26 cellular contexts compared by ENCODE assay signal in genomic region chr3:95134693-95135375, GRCh38.
DNase-seq lines count a peak whose midpoint lies in the region; ATAC-seq and TF ChIP-seq lines count a peak whose summit lies in the region.
"Had no signal": no experiment of that assay in that cellular context is flagged by ENCODE, and none has a peak within 500 bp of the region (broad histone marks: within the 10 kb centered on the region; RNA-seq: fewer than 3 reads in every experiment).

No MANE protein-coding gene starts in this region.

- H3K9ac ChIP-seq in neural progenitor cell, result no peak overlapping the region
- H3K9ac ChIP-seq: BLaER1 had no signal

- no peaks in the 10 kb centered on the region for H3K9me3 ChIP-seq in neural progenitor cell (ENCODE audit: low read depth)
- H3K9me3 ChIP-seq: BLaER1, Peyer's patch, transverse colon had no signal

- no peaks in the 10 kb centered on the region for H3K27me3 ChIP-seq in neural progenitor cell
- H3K27me3 ChIP-seq: BLaER1, Peyer's patch, transverse colon had no signal

- H4K20me1 ChIP-seq in neural progenitor cell (ENCODE audit: low read depth), result no peaks in the 10 kb centered on the region
- H4K20me1 ChIP-seq: BLaER1 had no signal

- no peaks in the 10 kb centered on the region for H3K36me3 Mint-ChIP-seq in neural progenitor cell
- H3K36me3 Mint-ChIP-seq: activated naive CD4-positive, alpha-beta T cell treated with anti-CD3 and anti-CD28 coated beads, Interleukin-2, amount 50 U/mL, for 24 hours; brain; WTC11 had no signal

- intact Hi-C loops in Right ventricle myocardium inferior (cut with DNase I), result loop anchor here (5.0 kb wide), 1 partner anchor 208 kb away; no protein-coding TSS in a partner anchor
- intact Hi-C loops in cardiac septum (cut with DNase I), result no loop called here

- peaks cover 17% of the 10 kb centered on the region for H3K4me1 Mint-ChIP-seq in neural progenitor cell
- H3K4me1 Mint-ChIP-seq: activated CD4-positive, alpha-beta memory T cell treated with anti-CD3 and anti-CD28 coated beads, Interleukin-2, amount 10 ng/mL, durations not matched to agents 7 days and 5 days; activated naive CD4-positive, alpha-beta T cell treated with anti-CD3 and anti-CD28 coated beads, Interleukin-2, amount 50 U/mL, for 24 hours had no signal

- H3K27ac Mint-ChIP-seq in neural progenitor cell, result no peak overlapping the region
- H3K27ac Mint-ChIP-seq: activated CD4-positive, alpha-beta memory T cell treated with anti-CD3 and anti-CD28 coated beads, Interleukin-2, amount 10 ng/mL, durations not matched to agents 7 days and 5 days; activated naive CD4-positive, alpha-beta T cell treated with anti-CD3 and anti-CD28 coated beads, Interleukin-2, amount 50 U/mL, for 24 hours; brain; WTC11 had no signal

- H3K79me2 ChIP-seq in neural progenitor cell (ENCODE audit: low read depth), result no peaks in the 10 kb centered on the region

- H3K4me1 ChIP-seq in neural progenitor cell, result no peaks in the 10 kb centered on the region
- H3K4me1 ChIP-seq: BLaER1, Peyer's patch, transverse colon had no signal

- no peaks in the 10 kb centered on the region for H3K36me3 ChIP-seq in neural progenitor cell
- H3K36me3 ChIP-seq: BLaER1, Peyer's patch, transverse colon had no signal

- no peak for TF ChIP-seq CTCF in neural progenitor cell (IDR thresholded peaks at IDR 0.05)

- ATAC-seq in Right ventricle myocardium inferior, result peak; percentile 91
- ATAC-seq in GM19395 (IDR thresholded peaks at IDR 0.05; ENCODE audit: unreplicated experiment), result no peak
- ATAC-seq in GM19035 (IDR thresholded peaks at IDR 0.05; ENCODE audit: unreplicated experiment), result no peak
- ATAC-seq: SK-N-SH treated with all-trans-retinoic acid at 6 μM for 48 hours; stimulated activated naive CD8-positive, alpha-beta T cell treated with anti-CD3 and anti-CD28 coated beads, Interleukin-15, Interleukin-2, amounts not matched to agents 100 U/mL and 50 U/mL, for 24 hours; WTC11 had no signal

- peak overlapping the region; percentile 32 for H2AFZ ChIP-seq in neural progenitor cell (replicated peaks)

- no peak overlapping the region for H3K4me2 ChIP-seq in neural progenitor cell
- H3K4me2 ChIP-seq: BLaER1 had no signal

- no peak overlapping the region for H3K4me3 Mint-ChIP-seq in neural progenitor cell
- H3K4me3 Mint-ChIP-seq: activated CD4-positive, alpha-beta memory T cell treated with anti-CD3 and anti-CD28 coated beads, Interleukin-2, amount 10 ng/mL, durations not matched to agents 7 days and 5 days; activated naive CD4-positive, alpha-beta T cell treated with anti-CD3 and anti-CD28 coated beads, Interleukin-2, amount 50 U/mL, for 24 hours; brain; WTC11 had no signal

- no peaks in the 10 kb centered on the region for H3K27me3 Mint-ChIP-seq in neural progenitor cell (ENCODE audit: insufficient read depth, low read depth)
- H3K27me3 Mint-ChIP-seq: activated CD4-positive, alpha-beta memory T cell treated with anti-CD3 and anti-CD28 coated beads, Interleukin-2, amount 10 ng/mL, durations not matched to agents 7 days and 5 days; activated naive CD4-positive, alpha-beta T cell treated with anti-CD3 and anti-CD28 coated beads, Interleukin-2, amount 50 U/mL, for 24 hours had no signal

- H3K9me3 Mint-ChIP-seq in neural progenitor cell, result no peaks in the 10 kb centered on the region
- H3K9me3 Mint-ChIP-seq: brain, WTC11 had no signal

- DNase-seq in Right ventricle myocardium inferior (ENCODE audit: missing footprints) (no peak), cardiac septum (ENCODE audit: low spot score) (no peak), glomerular visceral epithelial cell (ENCODE audit: extremely low spot score) (peak; percentile 6), neural progenitor cell (ENCODE audit: low spot score) (no peak), NCI-H2081 (lab: John Stamatoyannopoulos, UW) (no peak), NCI-H2227 treated with DMSO at 0.1 percent for 48 hours (lab: John Stamatoyannopoulos, UW) (no peak)
- DNase-seq: 8988T; activated CD4-positive, alpha-beta memory T cell treated with anti-CD3 and anti-CD28 coated beads, Interleukin-2, amount 10 ng/mL, durations not matched to agents 7 days and 5 days; activated T-cell treated with anti-CD3 and anti-CD28 coated beads, Interleukin-2, amount 50 U/mL, for 1 hour; dermis blood vessel endothelial cell; foreskin fibroblast; H7; NCI-H1417; NCI-H82; nucleus accumbens; Peyer's patch; stimulated activated CD4-positive, alpha-beta T cell treated with anti-CD3 and anti-CD28 coated beads, Interleukin-2, amount 100 ng/mL, for 24 hours; stimulated activated naive CD8-positive, alpha-beta T cell treated with anti-CD3 and anti-CD28 coated beads, Interleukin-15, Interleukin-2, amounts not matched to agents 100 U/mL and 50 U/mL, for 24 hours; transverse colon had no signal

- H3K4me3 ChIP-seq in neural progenitor cell, result no peak overlapping the region
- H3K4me3 ChIP-seq: BLaER1, Peyer's patch, transverse colon had no signal

- H3F3A ChIP-seq in neural progenitor cell (ENCODE audit: low read depth), result no peaks in the 10 kb centered on the region

- H3K27ac ChIP-seq in neural progenitor cell, result no peak overlapping the region
- H3K27ac ChIP-seq: BLaER1, Peyer's patch, transverse colon had no signal
